21 cellular contexts compared by ENCODE assay signal in the genomic region with DNA sequence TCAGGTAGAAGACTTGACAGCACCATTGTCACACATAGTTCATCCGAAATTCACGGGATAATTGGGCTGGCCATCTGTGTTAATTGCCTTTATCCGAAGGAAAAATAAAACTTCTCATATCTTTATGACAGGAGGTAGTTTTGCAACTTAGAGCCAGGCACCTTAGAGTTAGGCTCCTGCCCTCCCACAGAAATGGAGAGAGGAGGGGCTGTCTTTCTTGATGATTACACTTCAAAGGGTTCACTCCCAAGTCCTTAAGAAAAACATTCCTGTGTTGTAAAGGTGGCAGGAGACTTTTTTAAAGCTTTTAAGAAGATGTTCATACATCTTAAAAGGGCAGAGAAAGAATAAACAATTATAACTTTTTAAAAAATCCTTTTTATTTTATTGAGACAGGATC.
"Had no signal": no experiment of that assay in that cellular context is flagged by ENCODE, and none has a peak within 500 bp of the region (broad histone marks: within the 10 kb centered on the region; RNA-seq: fewer than 3 reads in every experiment).

No MANE protein-coding gene starts in this region.

- H3K27me3 ChIP-seq: SJCRH30 had no signal

- FAIRE-seq: RCC 7860 had no signal

- H3K27ac ChIP-seq: SJCRH30 had no signal

- H3K4me3 ChIP-seq: SJCRH30 had no signal

- DNase-seq: KBM-7, MV-4-11, NCI-H1048, NCI-H1105, NCI-H1417, NCI-H1436 treated with DMSO at 0.1 percent for 48 hours, NCI-H1694 treated with DMSO at 0.1 percent for 48 hours, NCI-H1930, NCI-H2081, NCI-H2171, NCI-H226, NCI-H446, NCI-H510A, NCI-H524 treated with DMSO at 0.1 percent for 48 hours, NCI-H69, NCI-H774, RPMI8226, SHP77, SJCRH30 had no signal

- H3K36me3 ChIP-seq: SJCRH30 had no signal

- ATAC-seq: SK-N-SH treated with all-trans-retinoic acid at 6 μM for 48 hours had no signal
